8 cellular contexts compared by ENCODE assay signal in the genomic region with DNA sequence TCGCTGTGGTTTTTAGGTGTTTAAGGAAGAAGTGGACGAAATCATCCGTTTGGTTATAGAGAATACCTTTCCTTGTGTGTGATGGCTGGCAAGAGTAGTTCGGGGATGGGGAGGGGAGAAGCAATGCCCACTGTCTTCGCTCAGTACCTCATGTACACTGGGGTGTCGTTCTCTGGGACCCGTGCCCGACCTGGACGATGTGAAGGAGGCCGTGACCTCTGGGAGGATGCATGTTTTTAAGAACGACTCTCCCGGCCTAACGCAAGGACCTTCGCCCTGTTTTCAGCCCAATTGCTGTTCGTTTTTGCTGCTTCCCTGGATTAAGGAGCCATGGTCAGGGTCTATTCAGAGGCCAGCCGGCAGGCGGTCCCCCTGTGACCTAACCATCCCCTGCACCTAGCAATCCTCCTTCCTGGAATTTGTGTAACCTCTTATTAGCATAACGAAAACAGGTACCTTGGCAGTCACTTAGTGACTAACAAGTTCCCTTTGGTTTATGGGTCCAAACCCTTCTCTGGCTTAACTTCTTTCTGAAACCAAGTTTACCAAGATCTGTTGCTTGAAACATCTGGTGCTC. TPM values are rescaled to one million over a fixed set of nuclear protein-coding genes. Genes with fewer than 3 reads are reported as not detected.
A peak's percentile ranks its signal among the peaks of the same experiment; 100 is the strongest.
DNase-seq lines count a peak whose midpoint lies in the region; ATAC-seq, FAIRE-seq and TF ChIP-seq lines count a peak whose summit lies in the region.

No MANE protein-coding gene starts in this region.

- no peak for TF ChIP-seq EP300 in GM12878 (IDR thresholded peaks at IDR 0.05; ENCODE audit: borderline replicate concordance in 1 of 2, control insufficient read depth in 1 of 2, low read depth in 2 of 2, low read length in 2 of 2)

- in situ Hi-C loops in KBM-7 (cut with MboI; ENCODE audit: low pct_unique_long_range_greater_than_20kb, low sequenced_read_pairs) = no loop called here
- in situ Hi-C loops in GM12878 (cut with MboI) = no loop called here

- no peaks in the 10 kb centered on the region; the same call in 1 of the 2 replicates for H4K20me1 ChIP-seq in GM12878 (ENCODE audit: control insufficient read depth, insufficient read depth)

- peak overlapping the region; percentile 63 to 85 (median 73) for H3K27ac Mint-ChIP-seq in CD14-positive monocyte

- H3K36me3 ChIP-seq in GM12878 (ENCODE audit: control insufficient read depth in 2 of 2, insufficient read depth in 2 of 2, low read length in 1 of 2) = no peaks in the 10 kb centered on the region
- no peaks in the 10 kb centered on the region for H3K36me3 ChIP-seq in mucosa of rectum (ENCODE audit: control insufficient read depth in 2 of 2, insufficient read depth in 2 of 2, low read length in 2 of 2)

- H3K4me3 ChIP-seq in GM12878 = peak overlapping the region; percentile 72
- H3K4me3 ChIP-seq in mucosa of rectum (ENCODE audit: low read length in 2 of 2) = peak overlapping the region; percentile 71 to 76

- DNase-seq in CD14-positive monocyte (ENCODE audit: low spot score) (no peak), KBM-7 (peak; percentile 35), GM12878 (ENCODE audit: low read depth, low spot score) (no peak), activated gamma-delta T cell (lab: John Stamatoyannopoulos, UW) (no peak), AG20443 (ENCODE audit: low spot score) (no peak), NCI-H510A (lab: John Stamatoyannopoulos, UW) (no peak)

- peak overlapping the region; percentile 72 for H2AFZ ChIP-seq in GM12878 (ENCODE audit: control insufficient read depth, low read depth, low read length)

- peak overlapping the region; percentile 86 for H3K9ac ChIP-seq in GM12878 (ENCODE audit: control insufficient read depth, insufficient read depth, low read length)
- peak overlapping the region; percentile 38 to 72 for H3K9ac ChIP-seq in mucosa of rectum (ENCODE audit: low read depth in 1 of 2, low read length in 2 of 2)

- SMC1A ChIA-PET in GM12878 (lab: Charles Lee; ENCODE audit: uncharacterized antibody, unreplicated experiment) = interaction anchor here (2.9 to 9.3 kb wide), 4 partner anchors 14 to 44 kb away, joined by 29 to 198 read pairs (median 60); a partner anchor contains a TSS

- H3K27me3 ChIP-seq in GM12878 (replicated peaks in 1 of 2; ENCODE audit: control insufficient read depth in 2 of 2, insufficient read depth in 2 of 2, low read length in 1 of 2) = no peaks in the 10 kb centered on the region
- no peaks in the 10 kb centered on the region for H3K27me3 ChIP-seq in mucosa of rectum (ENCODE audit: control insufficient read depth in 2 of 2, insufficient read depth in 2 of 2, low read length in 2 of 2)

- TF ChIP-seq RAD21 in GM12878 (IDR thresholded peaks at IDR 0.05; ENCODE audit: insufficient read depth, low read depth, low read length) = no peak

- peaks cover 67% of the 10 kb centered on the region for H3K79me2 ChIP-seq in GM12878 (ENCODE audit: control insufficient read depth, insufficient read depth, low read length)

- H3K9me3 ChIP-seq in GM12878 (replicated peaks; ENCODE audit: control insufficient read depth, insufficient read depth, low read length) (no peaks in the 10 kb centered on the region), mucosa of rectum (ENCODE audit: control insufficient read depth in 2 of 2, low read length in 2 of 2) (no peaks in the 10 kb centered on the region)

- intact Hi-C loops in CD14-positive monocyte (cut with micrococcal nuclease) = loop anchor here (2.0 to 5.0 kb wide), 3 partner anchors 45 to 51 kb away; no protein-coding TSS in a partner anchor
- intact Hi-C loops in GM12878 (cut with micrococcal nuclease; ENCODE audit: unreplicated experiment) = loop anchor here (1.0 to 5.0 kb wide), 3 partner anchors 47 to 212 kb away; a partner anchor contains a TSS

- H3K27ac ChIP-seq in GM12878 (ENCODE audit: control insufficient read depth, insufficient read depth) (peak overlapping the region; percentile 88), mucosa of rectum (ENCODE audit: low read depth in 2 of 2, low read length in 2 of 2) (peak overlapping the region in 1 of 2 donors; percentile 7)

- 4% methylated on average over 18 of the region's 18 CpGs for WGBS in GM12878 (ENCODE audit: insufficient coverage, insufficient replicate concordance, low lambda C conversion rate, missing lambda C conversion rate)

- POLR2A ChIA-PET in GM12878 (lab: Charles Lee) = interaction anchor here (0.6 to 10.1 kb wide), 3 partner anchors 13 to 195 kb away, joined by 3 to 206 read pairs (median 111); a partner anchor contains a TSS

- RAD21 ChIA-PET in GM12878 (lab: Charles Lee; ENCODE audit: unreplicated experiment) = interaction anchor here (1.3 to 9.0 kb wide), 4 partner anchors 8 to 259 kb away, joined by 8 to 164 read pairs (median 41); a partner anchor contains a TSS

- FAIRE-seq in GM12878 (lab: Jason Lieb, UNC) = no peak

- CTCF ChIA-PET in GM12878 (lab: Yijun Ruan, JAX) = interaction anchor here (2.2 to 5.4 kb wide), 2 partner anchors 13 to 212 kb away, joined by 12 to 52 read pairs; no protein-coding TSS in a partner anchor

- H3K9me3 Mint-ChIP-seq in CD14-positive monocyte = peaks cover 0 to 5% (median 0%) of the 10 kb centered on the region in 7 donors

- H3K4me2 ChIP-seq in GM12878 (ENCODE audit: control insufficient read depth, insufficient read depth) = peak overlapping the region; percentile 98

- peak overlapping the region; percentile 88 to 93 for H3K4me3 Mint-ChIP-seq in CD14-positive monocyte

- TSS peak; percentile 72 for BruUV-seq in GM12878 (replicated peaks; lab: Mats Ljungman, UMichigan)

- H3K36me3 Mint-ChIP-seq in CD14-positive monocyte = peaks cover 4 to 8% of the 10 kb centered on the region in 2 donors

- peak; percentile 0 for ATAC-seq in GM12878
- ATAC-seq in HG03469 (IDR thresholded peaks at IDR 0.05; ENCODE audit: unreplicated experiment) = no peak

- peaks cover 50% of the 10 kb centered on the region for H3K4me1 Mint-ChIP-seq in CD14-positive monocyte

- TF ChIP-seq POLR2A in GM12878 (IDR thresholded peaks at IDR 0.05; ENCODE audit: low read depth, low read length) = no peak

- H3K27me3 Mint-ChIP-seq in CD14-positive monocyte (ENCODE audit: low read depth in 3 of 3) = peaks cover 11 to 22% (median 19%) of the 10 kb centered on the region in 3 donors

- H3K4me1 ChIP-seq in GM12878 (ENCODE audit: control insufficient read depth, insufficient read depth, low read length) (peaks cover 34% of the 10 kb centered on the region), mucosa of rectum (ENCODE audit: control insufficient read depth in 2 of 2, insufficient read depth in 2 of 2, low read length in 2 of 2) (peaks cover 21 to 31% of the 10 kb centered on the region in 2 donors)

- TF ChIP-seq CTCF in CD14-positive monocyte (IDR thresholded peaks at IDR 0.05) (no peak), GM12878 (IDR thresholded peaks at IDR 0.05 in 2 of 3, conservative IDR thresholded peaks at IDR 0.05 in 1 of 3; ENCODE audit: control insufficient read depth in 2 of 3, extremely low read depth in 1 of 3, insufficient read depth in 1 of 3, low read depth in 3 of 3, low read length in 3 of 3) (no peak)

RNA-seq across cellular contexts. Expression of a gene that starts 1.3 kb away (rescaled TPM):
- polyA plus RNA-seq in CD14-positive monocyte = 10 to 100 TPM; 10.6 to 17.2 TPM
- total RNA-seq in GM12878 (2013; cell fraction: nucleolus; rRNA removed) = 31.0 and 35.3 TPM in 2 replicates
- total RNA-seq in GM12878 (2014; rRNA removed) = 17.2 and 17.4 TPM in 2 replicates
- total RNA-seq in GM12878 (2014; rRNA removed; fragmentation: Illumina TruSeq; extraction: Trizol) = 21.0 and 21.2 TPM in 2 replicates
- 14.5 and 15.7 TPM in 2 replicates for total RNA-seq in GM12878 (2021)
- 4.8 TPM for polyA plus RNA-seq in GM12878 (2011; ENCODE audit: low read depth)
- polyA plus RNA-seq in GM12878 (2011; rRNA removed) = 34.9 and 45.3 TPM in 2 replicates
- 11.7 and 17.7 TPM in 2 replicates for polyA plus RNA-seq in GM12878 (2011; cell fraction: cytosol; rRNA removed)
- polyA plus RNA-seq in GM12878 (2011; cell fraction: nucleus; rRNA removed) = 14.0 and 14.4 TPM in 2 replicates
- 6.8 and 11.8 TPM in 2 replicates for polyA plus RNA-seq in GM12878 (2012)
- 21.6 and 24.9 TPM in 2 replicates for polyA plus RNA-seq in GM12878 (2014; fragmentation: Illumina TruSeq; extraction: Trizol)
- polyA plus RNA-seq in GM12878 (2014; fragmentation: Nextera tagmentation; extraction: Ambion mirVana) = 1 to 10 TPM; 4.9 to 8.9 TPM
- polyA plus RNA-seq in GM12878 (2014; rRNA removed) = 10.2 and 11.5 TPM in 2 replicates
- 1 to 10 TPM; 4.4 to 6.8 TPM for polyA plus RNA-seq in GM12878 (2016; fragmentation: Nextera tagmentation; extraction: Ambion mirVana)
- 20.6 and 35.0 TPM in 2 replicates for polyA minus RNA-seq in GM12878 (2011; rRNA and poly(A)+ RNA removed)
- 11.5 and 11.9 TPM in 2 replicates for polyA minus RNA-seq in GM12878 (2011; cell fraction: cytosol; rRNA and poly(A)+ RNA removed)
- 11.0 and 12.6 TPM in 2 replicates for polyA minus RNA-seq in GM12878 (2011; cell fraction: nucleus; rRNA and poly(A)+ RNA removed)

RNA-seq across cellular contexts. Expression of a gene that starts 47.2 kb away (rescaled TPM):
- polyA plus RNA-seq in CD14-positive monocyte (100 to 1,000 TPM; 269 to 391 TPM), GM12878 (2011; rRNA removed) (721 and 1,149 TPM in 2 replicates), GM12878 (2014; fragmentation: Illumina TruSeq; extraction: Trizol) (1,357 and 1,719 TPM in 2 replicates), GM12878 (2014; fragmentation: Nextera tagmentation; extraction: Ambion mirVana) (1,000 to 10,000 TPM in 1 of 2 experiments, 100 to 1,000 TPM in 1; 726 to 1,124 TPM), GM12878 (2014; rRNA removed) (1,063 and 1,240 TPM in 2 replicates), GM12878 (2016; fragmentation: Nextera tagmentation; extraction: Ambion mirVana) (1,000 to 10,000 TPM; 1,359 to 1,396 TPM)
- total RNA-seq in GM12878 (2013; cell fraction: nucleolus; rRNA removed) = 404 and 419 TPM in 2 replicates
- total RNA-seq in GM12878 (2014; rRNA removed) (295 and 319 TPM in 2 replicates), GM12878 (2014; rRNA removed; fragmentation: Illumina TruSeq; extraction: Trizol) (603 and 632 TPM in 2 replicates), GM12878 (2021) (699 and 740 TPM in 2 replicates)
- 532 TPM for polyA plus RNA-seq in GM12878 (2011; ENCODE audit: low read depth)
- 265 and 307 TPM in 2 replicates for polyA plus RNA-seq in GM12878 (2011; cell fraction: cytosol; rRNA removed)
- 577 and 864 TPM in 2 replicates for polyA plus RNA-seq in GM12878 (2011; cell fraction: nucleus; rRNA removed)
- 686 TPM in 2 replicates for polyA plus RNA-seq in GM12878 (2012)
- 198 and 212 TPM in 2 replicates for polyA minus RNA-seq in GM12878 (2011; rRNA and poly(A)+ RNA removed)
- 167 and 191 TPM in 2 replicates for polyA minus RNA-seq in GM12878 (2011; cell fraction: cytosol; rRNA and poly(A)+ RNA removed)
- 133 and 235 TPM in 2 replicates for polyA minus RNA-seq in GM12878 (2011; cell fraction: nucleus; rRNA and poly(A)+ RNA removed)

RNA-seq across cellular contexts. Expression of a gene that starts 48.2 kb away (rescaled TPM):
- polyA plus RNA-seq in CD14-positive monocyte (10 to 100 TPM; 63.7 to 78.1 TPM), GM12878 (2011; rRNA removed) (238 and 407 TPM in 2 replicates), GM12878 (2014; fragmentation: Illumina TruSeq; extraction: Trizol) (307 and 369 TPM in 2 replicates), GM12878 (2014; fragmentation: Nextera tagmentation; extraction: Ambion mirVana) (100 to 1,000 TPM; 205 to 247 TPM), GM12878 (2014; rRNA removed) (191 and 239 TPM in 2 replicates), GM12878 (2016; fragmentation: Nextera tagmentation; extraction: Ambion mirVana) (100 to 1,000 TPM; 205 to 212 TPM)
- total RNA-seq in GM12878 (2013; cell fraction: nucleolus; rRNA removed) = 188 TPM in 2 replicates
- total RNA-seq in GM12878 (2014; rRNA removed) (153 and 181 TPM in 2 replicates), GM12878 (2014; rRNA removed; fragmentation: Illumina TruSeq; extraction: Trizol) (303 and 305 TPM in 2 replicates), GM12878 (2021) (194 and 201 TPM in 2 replicates)
- polyA plus RNA-seq in GM12878 (2011; ENCODE audit: low read depth) = 71.4 TPM
- 70.7 and 72.5 TPM in 2 replicates for polyA plus RNA-seq in GM12878 (2011; cell fraction: cytosol; rRNA removed)
- 112 and 122 TPM in 2 replicates for polyA plus RNA-seq in GM12878 (2011; cell fraction: nucleus; rRNA removed)
- 150 and 167 TPM in 2 replicates for polyA plus RNA-seq in GM12878 (2012)
- 44.8 and 66.0 TPM in 2 replicates for polyA minus RNA-seq in GM12878 (2011; rRNA and poly(A)+ RNA removed)
- polyA minus RNA-seq in GM12878 (2011; cell fraction: cytosol; rRNA and poly(A)+ RNA removed) = 27.1 and 39.7 TPM in 2 replicates
- polyA minus RNA-seq in GM12878 (2011; cell fraction: nucleus; rRNA and poly(A)+ RNA removed) = 83.8 and 123 TPM in 2 replicates
